14 cellular contexts compared by ENCODE assay signal in genomic region chr3:113285226-113285625, GRCh38.
"Had no signal": no experiment of that assay in that cellular context is flagged by ENCODE, and none has a peak within 500 bp of the region (broad histone marks: within the 10 kb centered on the region; RNA-seq: fewer than 3 reads in every experiment).

No MANE protein-coding gene starts in this region.

- H3K27ac ChIP-seq: adrenal gland, foreskin keratinocyte had no signal

- H3K36me3 ChIP-seq: adrenal gland had no signal

- H3K27ac Mint-ChIP-seq: activated CD4-positive, alpha-beta memory T cell treated with anti-CD3 and anti-CD28 coated beads, Interleukin-2, amount 10 ng/mL, durations not matched to agents 7 days and 5 days; activated T-cell treated with anti-CD3 and anti-CD28 coated beads, Interleukin-2, amount 50 U/mL, for 72 hours; dendritic cell treated with granulocyte-macrophage colony-stimulating factor and Interleukin-4, amounts not matched to agents 40 ng/mL and 50 ng/mL, for 4 days; effector memory CD8-positive, alpha-beta T cell had no signal

- H3K36me3 Mint-ChIP-seq: natural killer cell treated with Interleukin-12 subunit alpha and Interleukin-12 subunit beta and Interleukin-15 and Interleukin-18, amount 100 ng/mL, for 72 hours had no signal

- H3K27me3 ChIP-seq: adrenal gland, foreskin keratinocyte had no signal

- H3K9me3 ChIP-seq: adrenal gland had no signal

- H3K4me1 Mint-ChIP-seq: activated CD4-positive, alpha-beta memory T cell treated with anti-CD3 and anti-CD28 coated beads, Interleukin-2, amount 10 ng/mL, durations not matched to agents 7 days and 5 days; central memory CD8-positive, alpha-beta T cell had no signal

- H3K4me3 Mint-ChIP-seq: activated CD4-positive, alpha-beta memory T cell treated with anti-CD3 and anti-CD28 coated beads, Interleukin-2, amount 10 ng/mL, durations not matched to agents 7 days and 5 days; activated T-cell treated with anti-CD3 and anti-CD28 coated beads, Interleukin-2, amount 50 U/mL, for 72 hours; central memory CD8-positive, alpha-beta T cell; dendritic cell treated with granulocyte-macrophage colony-stimulating factor and Interleukin-4, amounts not matched to agents 40 ng/mL and 50 ng/mL, for 4 days; effector memory CD8-positive, alpha-beta T cell; natural killer cell treated with Interleukin-12 subunit alpha and Interleukin-12 subunit beta and Interleukin-15 and Interleukin-18, amount 100 ng/mL, for 72 hours; type B pancreatic cell had no signal

- H3K4me3 ChIP-seq: adrenal gland had no signal

- H3K27me3 Mint-ChIP-seq: natural killer cell treated with Interleukin-12 subunit alpha and Interleukin-12 subunit beta and Interleukin-15 and Interleukin-18, amount 100 ng/mL, for 72 hours; type B pancreatic cell had no signal

- DNase-seq: activated CD4-positive, alpha-beta memory T cell treated with anti-CD3 and anti-CD28 coated beads, Interleukin-2, amount 10 ng/mL, durations not matched to agents 7 days and 5 days; activated CD8-positive, alpha-beta memory T cell treated with anti-CD3 and anti-CD28 coated beads, Interleukin-2, amount 50 U/mL, for 4 hours; activated naive CD4-positive, alpha-beta T cell treated with Interleukin-2 at 50 U/mL for 16 hours; activated T-cell treated with anti-CD3 and anti-CD28 coated beads, Interleukin-2, amount 50 U/mL, for 72 hours; adrenal gland; effector memory CD8-positive, alpha-beta T cell; head of caudate nucleus; substantia nigra; T-helper 9 cell had no signal

- H3K9me3 Mint-ChIP-seq: activated CD4-positive, alpha-beta memory T cell treated with anti-CD3 and anti-CD28 coated beads, Interleukin-2, amount 10 ng/mL, durations not matched to agents 7 days and 5 days; activated T-cell treated with anti-CD3 and anti-CD28 coated beads, Interleukin-2, amount 50 U/mL, for 72 hours; central memory CD8-positive, alpha-beta T cell; dendritic cell treated with granulocyte-macrophage colony-stimulating factor and Interleukin-4, amounts not matched to agents 40 ng/mL and 50 ng/mL, for 4 days; effector memory CD8-positive, alpha-beta T cell; natural killer cell treated with Interleukin-12 subunit alpha and Interleukin-12 subunit beta and Interleukin-15 and Interleukin-18, amount 100 ng/mL, for 72 hours; type B pancreatic cell had no signal
